In the genomic region with DNA sequence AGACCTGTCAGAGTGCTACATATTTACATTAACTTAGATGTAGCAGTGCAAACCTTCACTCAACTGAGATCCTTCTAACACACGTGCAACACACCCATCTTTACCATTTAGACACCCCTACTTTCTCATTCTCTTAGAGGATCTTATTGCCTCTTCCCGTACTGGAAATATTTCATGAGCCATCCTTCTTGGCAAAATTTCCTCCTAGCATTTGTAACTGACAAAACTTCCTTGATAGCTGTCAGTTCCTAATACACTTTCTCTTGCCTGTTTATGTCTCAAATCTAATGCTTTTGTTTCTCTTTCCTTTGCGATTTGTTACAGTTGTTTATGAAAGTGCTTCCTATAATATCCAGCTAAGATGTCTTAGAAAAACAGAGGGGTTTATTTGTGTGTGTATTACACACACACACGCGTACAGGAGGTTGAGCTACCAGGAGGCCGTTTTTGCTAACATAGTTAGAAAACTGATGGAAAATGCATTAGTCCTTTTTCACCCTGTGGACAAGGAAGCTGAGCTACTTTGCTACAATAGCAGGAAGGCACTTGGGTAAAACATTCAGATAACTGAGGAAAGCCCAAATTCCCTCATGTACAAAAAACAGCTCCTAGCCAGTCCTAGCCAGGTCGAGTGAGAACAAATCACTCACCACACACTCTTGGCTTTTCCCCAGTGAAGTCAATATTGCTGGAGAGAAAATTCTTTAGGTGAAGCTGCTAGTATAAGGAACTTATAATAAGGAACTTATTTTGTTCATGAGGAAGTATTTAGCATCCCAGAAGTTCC, we compare ENCODE assay signal across 13 cellular contexts.
A peak's percentile ranks its signal among the peaks of the same experiment; 100 is the strongest.
DNase-seq lines count a peak whose midpoint lies in the region; ATAC-seq and TF ChIP-seq lines count a peak whose summit lies in the region.
"Had no signal": no experiment of that assay in that cellular context is flagged by ENCODE, and none has a peak within 500 bp of the region (broad histone marks: within the 10 kb centered on the region; RNA-seq: fewer than 3 reads in every experiment).

No MANE protein-coding gene starts in this region.

- no peak overlapping the region for H3K4me3 ChIP-seq in fibroblast of pulmonary artery (replicated peaks; ENCODE audit: low read depth, low read length)
- H3K4me3 ChIP-seq in stomach, result no peak overlapping the region
- H3K4me3 ChIP-seq: hepatocyte had no signal

- no peak for TF ChIP-seq POLR2A in stomach (IDR thresholded peaks at IDR 0.05)

- H3K36me3 Mint-ChIP-seq in activated CD4-positive, alpha-beta memory T cell treated with anti-CD3 and anti-CD28 coated beads, Interleukin-2, amount 10 ng/mL, durations not matched to agents 7 days and 5 days (ENCODE audit: low read depth), result peaks cover 75% of the 10 kb centered on the region

- intact Hi-C loops in Right ventricle myocardium superior (cut with DNase I) (no loop called here), cardiac septum (cut with DNase I) (no loop called here), stomach (cut with DNase I; ENCODE audit: low total_unique reads) (no loop called here)

- peaks cover 13 to 39% (median 21%) of the 10 kb centered on the region in 4 donors for H3K4me1 ChIP-seq in stomach

- H3K4me1 Mint-ChIP-seq in activated CD4-positive, alpha-beta memory T cell treated with anti-CD3 and anti-CD28 coated beads, Interleukin-2, amount 10 ng/mL, durations not matched to agents 7 days and 5 days, result peaks cover 84% of the 10 kb centered on the region

- POLR2A ChIA-PET in activated CD4-positive, alpha-beta memory T cell treated with anti-CD3 and anti-CD28 coated beads, Interleukin-2, amount 10 ng/mL, durations not matched to agents 7 days and 5 days (lab: Charles Lee), result interaction anchor here (0.7 to 2.7 kb wide), 6 partner anchors 11 to 153 kb away, joined by 3 to 30 read pairs (median 8); partner anchors contain the start of gene NFATC2

- ATAC-seq in Right ventricle myocardium superior (ENCODE audit: poor library complexity), result peak; percentile 28
- ATAC-seq in HG03354 (IDR thresholded peaks at IDR 0.05; ENCODE audit: poor library complexity, severe bottlenecking, unreplicated experiment), result no peak

- no peaks in the 10 kb centered on the region for H3K9me3 Mint-ChIP-seq in activated CD4-positive, alpha-beta memory T cell treated with anti-CD3 and anti-CD28 coated beads, Interleukin-2, amount 10 ng/mL, durations not matched to agents 7 days and 5 days

- CTCF ChIA-PET in activated CD4-positive, alpha-beta memory T cell treated with anti-CD3 and anti-CD28 coated beads, Interleukin-2, amount 10 ng/mL, durations not matched to agents 7 days and 5 days (lab: Charles Lee), result interaction anchor here (0.8 to 2.4 kb wide), 5 partner anchors 11 to 594 kb away, joined by 3 to 18 read pairs (median 6); partner anchors contain the start of gene BCAS4

- no peak for TF ChIP-seq EP300 in stomach (IDR thresholded peaks at IDR 0.05)

- no peak overlapping the region for H3K4me3 Mint-ChIP-seq in activated CD4-positive, alpha-beta memory T cell treated with anti-CD3 and anti-CD28 coated beads, Interleukin-2, amount 10 ng/mL, durations not matched to agents 7 days and 5 days

- DNase-seq in Right ventricle myocardium superior (no peak), cardiac septum (ENCODE audit: low spot score) (no peak), fibroblast of pulmonary artery (ENCODE audit: low read depth) (peak; percentile 27), stomach (no peak), NCI-H2029 (lab: John Stamatoyannopoulos, UW) (no peak)
- DNase-seq in activated CD4-positive, alpha-beta memory T cell treated with anti-CD3 and anti-CD28 coated beads, Interleukin-2, amount 10 ng/mL, durations not matched to agents 7 days and 5 days, result no peak
- DNase-seq in stimulated activated CD4-positive, alpha-beta T cell treated with anti-CD3 and anti-CD28 coated beads, Interleukin-15, amount 100 ng/mL, for 24 hours, result no peak
- DNase-seq: KG1, retina, WERI-Rb-1 had no signal

- H3K9me3 ChIP-seq in stomach, result no peaks in the 10 kb centered on the region

- H3K27me3 ChIP-seq in stomach, result no peaks in the 10 kb centered on the region
- H3K27me3 ChIP-seq: hepatocyte had no signal

- WGBS in stomach, 5 donors, result 27 to 48% (median 39%) methylated on average over 7 of the region's 7 CpGs

- H3K36me3 ChIP-seq in stomach, result peaks cover 0 to 14% (median 12%) of the 10 kb centered on the region in 4 donors
- H3K36me3 ChIP-seq: WERI-Rb-1 had no signal

- no peak for TF ChIP-seq CTCF in fibroblast of pulmonary artery (IDR thresholded peaks at IDR 0.05; ENCODE audit: low read length, missing control alignments)
- no peak for TF ChIP-seq CTCF in stomach (IDR thresholded peaks at IDR 0.05)

- H3K27me3 Mint-ChIP-seq in activated CD4-positive, alpha-beta memory T cell treated with anti-CD3 and anti-CD28 coated beads, Interleukin-2, amount 10 ng/mL, durations not matched to agents 7 days and 5 days, result no peaks in the 10 kb centered on the region

- H3K27ac Mint-ChIP-seq in activated CD4-positive, alpha-beta memory T cell treated with anti-CD3 and anti-CD28 coated beads, Interleukin-2, amount 10 ng/mL, durations not matched to agents 7 days and 5 days, result peak overlapping the region; percentile 61

- peak overlapping the region; percentile 36 to 78 (median 47) for H3K27ac ChIP-seq in stomach
- H3K27ac ChIP-seq: C4-2B, hepatocyte, WERI-Rb-1 had no signal
